Comparison of ENCODE assay signal across 25 cellular contexts in genomic region chr18:46939998-46940571, GRCh38. TPM values are rescaled to one million over a fixed set of nuclear protein-coding genes. Genes with fewer than 3 reads are reported as not detected.
DNase-seq lines count a peak whose midpoint lies in the region; ATAC-seq and TF ChIP-seq lines count a peak whose summit lies in the region.
"Had no signal": no experiment of that assay in that cellular context is flagged by ENCODE, and none has a peak within 500 bp of the region (broad histone marks: within the 10 kb centered on the region; RNA-seq: fewer than 3 reads in every experiment).

No MANE protein-coding gene starts in this region.

- no peak overlapping the region for H3K4ac ChIP-seq in IMR-90 (ENCODE audit: low read depth, low read length)

- no peak overlapping the region for H3K56ac ChIP-seq in IMR-90 (ENCODE audit: extremely low read depth, insufficient read depth, low read length)

- no peak overlapping the region for H2AK9ac ChIP-seq in IMR-90 (replicated peaks; ENCODE audit: low read depth, low read length, poor library complexity)

- H3K23ac ChIP-seq in IMR-90 (ENCODE audit: low read depth, low read length) = no peak overlapping the region

- intact Hi-C loops in IMR-90 (cut with micrococcal nuclease) = loop anchor here (1.0 kb wide), 1 partner anchor 23 kb away; the partner anchor contains the start of genes KATNAL2 and PIAS2

- H3K14ac ChIP-seq in IMR-90 (replicated peaks; ENCODE audit: low read depth, low read length) = no peak overlapping the region

- TF ChIP-seq POLR2A in IMR-90 (IDR thresholded peaks at IDR 0.05; ENCODE audit: low read depth, low read length) = no peak

- 0 out of 2 replicates have a peak overlapping the region, but pooled peaks have one; percentile 28 for H2BK120ac ChIP-seq in IMR-90 (ENCODE audit: low read depth, low read length)

- BruUV-seq in IMR-90 (replicated peaks; lab: Mats Ljungman, UMichigan) = no TSS peak

- H3K79me1 ChIP-seq in IMR-90 (ENCODE audit: low read depth in 1 of 2, low read length in 2 of 2) = no peaks in the 10 kb centered on the region

- DNase-seq in IMR-90 = no peak
- peak; percentile 16 for DNase-seq in dedifferentiated amniotic fluid mesenchymal stem cell (ENCODE audit: extremely low spot score)
- DNase-seq in mesothelial cell of epicardium (ENCODE audit: low spot score in 2 of 2, unreplicated experiment in 2 of 2) = no peak
- DNase-seq in smooth muscle cell (lab: John Stamatoyannopoulos, UW; ENCODE audit: unreplicated experiment) = no peak
- no peak for DNase-seq in NCI-H1092 treated with DMSO at 0.1 percent for 48 hours (lab: John Stamatoyannopoulos, UW)
- no peak for DNase-seq in SHP77 (lab: John Stamatoyannopoulos, UW)
- no peak for DNase-seq in A172 (ENCODE audit: low spot score)
- DNase-seq: activated naive CD4-positive, alpha-beta T cell treated with anti-CD3 and anti-CD28 coated beads, Interleukin-2, amount 50 U/mL, for 16 hours; CD8-positive, alpha-beta T cell; DMS153; GDM1; H7; heart right ventricle; naive thymus-derived CD8-positive, alpha-beta T cell; NCI-H1048; NCI-H187 treated with DMSO at 0.1 percent for 48 hours; NCI-H2227 treated with DMSO at 0.1 percent for 48 hours; NCI-H748 treated with DMSO at 0.1 percent for 48 hours; pancreas; upper lobe of left lung had no signal

- H3K4me2 ChIP-seq in IMR-90 (ENCODE audit: low read depth, low read length) = peak overlapping the region; percentile 8; the same call in 1 of the 2 replicates
- no peak overlapping the region for H3K4me2 ChIP-seq in smooth muscle cell

- no peak overlapping the region for H4K8ac ChIP-seq in IMR-90 (ENCODE audit: low read depth in 2 of 2, low read length in 2 of 2)

- H3K18ac ChIP-seq in IMR-90 (ENCODE audit: low read depth, low read length) = no peak overlapping the region; the same call in 1 of the 2 replicates

- H3K27ac Mint-ChIP-seq in mesothelial cell of epicardium = peak overlapping the region; percentile 52
- H3K27ac Mint-ChIP-seq: CD8-positive, alpha-beta T cell; naive thymus-derived CD8-positive, alpha-beta T cell; T-helper 2 cell treated with Interferon-gamma antibody and Interleukin-4, amounts not matched to agents 5 μg/mL and 100 μg/mL, for 36 hours had no signal

- H3F3A ChIP-seq in smooth muscle cell (ENCODE audit: low read depth) = peaks cover 2% of the 10 kb centered on the region

- H3K4me3 ChIP-seq in IMR-90 (ENCODE audit: insufficient read depth, low read depth, low read length) = no peak overlapping the region
- no peak overlapping the region for H3K4me3 ChIP-seq in smooth muscle cell
- H3K4me3 ChIP-seq: heart right ventricle, pancreas, right atrium auricular region, upper lobe of left lung had no signal

- H4K5ac ChIP-seq in IMR-90 (ENCODE audit: low read depth, low read length) = no peak overlapping the region; the same call in 1 of the 2 replicates

- no peaks in the 10 kb centered on the region for H4K20me1 ChIP-seq in IMR-90 (ENCODE audit: insufficient read depth, low read length)
- H4K20me1 ChIP-seq in smooth muscle cell (ENCODE audit: low read depth) = no peaks in the 10 kb centered on the region

- H2BK15ac ChIP-seq in IMR-90 (ENCODE audit: low read depth, low read length) = no peak overlapping the region

- H2BK20ac ChIP-seq in IMR-90 (ENCODE audit: low read depth, low read length) = no peak overlapping the region

- CTCF ChIA-PET in IMR-90 (lab: Yijun Ruan, JAX) = interaction anchor here (1.4 kb wide), 1 partner anchor 9 kb away, joined by 6 read pairs; no protein-coding TSS in a partner anchor

- POLR2A ChIA-PET in IMR-90 (lab: Charles Lee; ENCODE audit: unreplicated experiment) = interaction anchor here (0.6 kb wide), 1 partner anchor 814 kb away, joined by 4 read pairs; no protein-coding TSS in a partner anchor

- H3K9me1 ChIP-seq in IMR-90 (ENCODE audit: insufficient read depth, low read length) = no peaks in the 10 kb centered on the region

- H3K9me3 Mint-ChIP-seq in mesothelial cell of epicardium = no peaks in the 10 kb centered on the region
- H3K9me3 Mint-ChIP-seq: CD8-positive, alpha-beta T cell; naive thymus-derived CD8-positive, alpha-beta T cell; T-helper 2 cell treated with Interferon-gamma antibody and Interleukin-4, amounts not matched to agents 5 μg/mL and 100 μg/mL, for 36 hours had no signal

- H2AFZ ChIP-seq in IMR-90 (replicated peaks; ENCODE audit: low read length, poor library complexity) = no peak overlapping the region
- H2AFZ ChIP-seq in smooth muscle cell (ENCODE audit: low read depth) = no peak overlapping the region

- ATAC-seq in IMR-90 (ENCODE audit: low read depth) (peak; percentile 63), HG02678 (IDR thresholded peaks at IDR 0.05; ENCODE audit: unreplicated experiment) (no peak)
- ATAC-seq: CD8-positive, alpha-beta T cell; naive thymus-derived CD8-positive, alpha-beta T cell had no signal

- H3K9me3 ChIP-seq in IMR-90 (ENCODE audit: control insufficient read depth, insufficient read depth, low read length) (no peaks in the 10 kb centered on the region), smooth muscle cell (replicated peaks; ENCODE audit: low read depth) (no peaks in the 10 kb centered on the region)
- H3K9me3 ChIP-seq: heart right ventricle, pancreas, right atrium auricular region, upper lobe of left lung had no signal

- H3K27me3 Mint-ChIP-seq in mesothelial cell of epicardium (ENCODE audit: low read depth) = no peaks in the 10 kb centered on the region

- dilution Hi-C loops in IMR-90 (cut with HindIII; ENCODE audit: low sequenced_read_pairs, unreplicated experiment) = no loop called here

- peak overlapping the region; percentile 54; the same call in 1 of the 2 replicates for H3K27ac ChIP-seq in IMR-90 (ENCODE audit: insufficient read depth, low read length)
- peak overlapping the region; percentile 49 for H3K27ac ChIP-seq in smooth muscle cell (ENCODE audit: low read depth)
- H3K27ac ChIP-seq: heart right ventricle, HL-60, pancreas, right atrium auricular region, upper lobe of left lung, VCaP had no signal

- no peaks in the 10 kb centered on the region; the same call in 1 of the 2 replicates for H3K4me1 ChIP-seq in IMR-90 (ENCODE audit: control insufficient read depth, insufficient read depth, low read length)
- peaks cover 6% of the 10 kb centered on the region for H3K4me1 ChIP-seq in smooth muscle cell (ENCODE audit: low read depth)
- H3K4me1 ChIP-seq: pancreas, right atrium auricular region, upper lobe of left lung had no signal

- WGBS in IMR-90 (ENCODE audit: extremely low coverage in 2 of 2, insufficient read length in 1 of 2), 2 experiments = no CpG with 5 or more reads among the region's 1 CpG
- whole genome bisulfite sequencing in smooth muscle cell (ENCODE audit: low lambda C conversion rate) = 93% methylated on average over 1 of the region's 1 CpG

- no peak overlapping the region for H3K9ac ChIP-seq in IMR-90 (ENCODE audit: low read depth, low read length)
- H3K9ac ChIP-seq in smooth muscle cell (ENCODE audit: low read depth) = no peak overlapping the region

- TF ChIP-seq CTCF in IMR-90 (conservative IDR thresholded peaks at IDR 0.05; ENCODE audit: low read depth, low read length) = no peak
- TF ChIP-seq CTCF in mesothelial cell of epicardium (IDR thresholded peaks at IDR 0.05; ENCODE audit: unreplicated experiment) = no peak
- no peak for TF ChIP-seq CTCF in smooth muscle cell (IDR thresholded peaks at IDR 0.05; ENCODE audit: borderline replicate concordance, insufficient read depth, poor library complexity, severe bottlenecking)

- no peak for TF ChIP-seq RAD21 in IMR-90 (IDR thresholded peaks at IDR 0.05; ENCODE audit: low read length)

- H3K36me3 ChIP-seq in IMR-90 (ENCODE audit: control insufficient read depth, insufficient read depth, low read length) (no peaks in the 10 kb centered on the region), smooth muscle cell (ENCODE audit: low read depth) (no peaks in the 10 kb centered on the region)
- H3K36me3 ChIP-seq: heart right ventricle, pancreas, right atrium auricular region, upper lobe of left lung had no signal

- no peak overlapping the region for H4K91ac ChIP-seq in IMR-90 (ENCODE audit: insufficient read depth, low read depth, low read length)

- in situ Hi-C loops in IMR-90 (cut with MboI; ENCODE audit: low sequenced_read_pairs) = no loop called here

- H3K4me1 Mint-ChIP-seq in mesothelial cell of epicardium = peaks cover 13% of the 10 kb centered on the region
- H3K4me1 Mint-ChIP-seq: naive thymus-derived CD8-positive, alpha-beta T cell had no signal

- H3K36me3 Mint-ChIP-seq in mesothelial cell of epicardium = no peaks in the 10 kb centered on the region
- H3K36me3 Mint-ChIP-seq: CD8-positive, alpha-beta T cell; naive thymus-derived CD8-positive, alpha-beta T cell had no signal

- H3K79me2 ChIP-seq in smooth muscle cell (ENCODE audit: low read depth) = no peaks in the 10 kb centered on the region

- H2AK5ac ChIP-seq in IMR-90 (ENCODE audit: low read depth, low read length) = no peak overlapping the region

- H2BK5ac ChIP-seq in IMR-90 (ENCODE audit: low read depth, low read length, poor library complexity, severe bottlenecking) = peak overlapping the region; percentile 7

- no peak overlapping the region for H3K4me3 Mint-ChIP-seq in mesothelial cell of epicardium
- H3K4me3 Mint-ChIP-seq: CD8-positive, alpha-beta T cell; naive thymus-derived CD8-positive, alpha-beta T cell; T-helper 2 cell treated with Interferon-gamma antibody and Interleukin-4, amounts not matched to agents 5 μg/mL and 100 μg/mL, for 36 hours had no signal

- H3K27me3 ChIP-seq in IMR-90 (ENCODE audit: control insufficient read depth, insufficient read depth, low read length) = no peaks in the 10 kb centered on the region
- no peaks in the 10 kb centered on the region for H3K27me3 ChIP-seq in smooth muscle cell (ENCODE audit: low read depth)
- H3K27me3 ChIP-seq: heart right ventricle, pancreas, right atrium auricular region, upper lobe of left lung had no signal

TF ChIP-seq in IMR-90, 13 proteins besides CTCF, POLR2A, EP300 and RAD21 (continues in another document):
- no peak for TF ChIP-seq FOS (IDR thresholded peaks at IDR 0.05; ENCODE audit: low read depth, low read length)

RNA-seq across cellular contexts. Expression of gene KATNAL2, which starts 22.7 kb away (rescaled TPM):
- total RNA-seq in IMR-90 (2012; rRNA removed) = 0.90 and 1.4 TPM in 2 replicates
- 1.4 and 2.3 TPM in 2 replicates for polyA plus RNA-seq in IMR-90 (2012; rRNA removed)
- polyA plus RNA-seq in IMR-90 (2012; cell fraction: cytosol; rRNA removed) = 0.66 and 0.84 TPM in 2 replicates
- 1.9 and 11.4 TPM in 2 replicates for polyA plus RNA-seq in IMR-90 (2012; cell fraction: nucleus; rRNA removed; ENCODE audit: low replicate concordance)
- 7.0 to 8.9 TPM (median 8.9 TPM) in 3 replicates for total RNA-seq in mesothelial cell of epicardium
- 0.31 and 2.5 TPM in 2 replicates for total RNA-seq in smooth muscle cell
- 2.1 and 2.5 TPM in 2 replicates for polyA plus RNA-seq in smooth muscle cell
- 3.7 and 5.1 TPM in 2 replicates for total RNA-seq in A172 (2014; rRNA removed; shearing (Covaris generic))

RNA-seq across cellular contexts. Expression of gene PIAS2, which starts 22.8 kb away (rescaled TPM):
- total RNA-seq in IMR-90 (2012; rRNA removed) = 25.3 and 28.9 TPM in 2 replicates
- polyA plus RNA-seq in IMR-90 (2012; rRNA removed) = 11.7 and 15.1 TPM in 2 replicates
- 3.7 and 4.3 TPM in 2 replicates for polyA plus RNA-seq in IMR-90 (2012; cell fraction: cytosol; rRNA removed)
- 1.8 and 17.8 TPM in 2 replicates for polyA plus RNA-seq in IMR-90 (2012; cell fraction: nucleus; rRNA removed; ENCODE audit: low replicate concordance)
- total RNA-seq in mesothelial cell of epicardium = 55.7 to 62.1 TPM (median 58.0 TPM) in 3 replicates
- 22.0 and 26.6 TPM in 2 replicates for total RNA-seq in smooth muscle cell
- 15.7 and 22.8 TPM in 2 replicates for polyA plus RNA-seq in smooth muscle cell
- total RNA-seq in A172 (2014; rRNA removed; shearing (Covaris generic)) = 17.5 and 18.8 TPM in 2 replicates
